ENCODE assay signal across 10 cellular contexts in genomic region chr3:171028025-171028778, GRCh38. TPM values are rescaled to one million over a fixed set of nuclear protein-coding genes. Genes with fewer than 3 reads are reported as not detected.
DNase-seq lines count a peak whose midpoint lies in the region; ATAC-seq, FAIRE-seq and TF ChIP-seq lines count a peak whose summit lies in the region.
"Had no signal": no experiment of that assay in that cellular context is flagged by ENCODE, and none has a peak within 500 bp of the region (broad histone marks: within the 10 kb centered on the region; RNA-seq: fewer than 3 reads in every experiment).

No MANE protein-coding gene starts in this region.

- POLR2A ChIA-PET in activated CD4-positive, alpha-beta T cell treated with anti-CD3 and anti-CD28 coated beads, Interleukin-2, amount 10 ng/mL, durations not matched to agents 7 days and 5 days (lab: Charles Lee) = no interaction called here
- POLR2A ChIA-PET in H1 (lab: Charles Lee; ENCODE audit: partially characterized antibody) = interaction anchor here (0.6 kb wide), 1 partner anchor 106 kb away, joined by 3 read pairs; no protein-coding TSS in a partner anchor

- peak overlapping the region; percentile 6 to 55 (median 42) for H3K4me3 ChIP-seq in H1 (ENCODE audit: extremely low read depth in 1 of 4, insufficient read depth in 2 of 4, low read depth in 3 of 4, low read length in 4 of 4)

- H3K23me2 ChIP-seq in H1 (ENCODE audit: low read depth, low read length) = 0 out of 2 replicates have a peak, but pooled peaks cover 2% of the 10 kb centered on the region

- no peak overlapping the region for H2AK5ac ChIP-seq in H1 (ENCODE audit: low read depth, low read length)

- peak overlapping the region; percentile 69 to 98 for H3K4me2 ChIP-seq in H1 (ENCODE audit: insufficient read depth in 1 of 2, low read depth in 2 of 2, low read length in 2 of 2)

- no peaks in the 10 kb centered on the region for H3K36me3 ChIP-seq in H1 (ENCODE audit: control insufficient read depth in 2 of 4, insufficient read depth in 4 of 4, low read length in 3 of 4)

- no peaks in the 10 kb centered on the region for H3K79me1 ChIP-seq in H1 (ENCODE audit: low read depth, low read length)

- no peak overlapping the region for H2BK20ac ChIP-seq in H1 (ENCODE audit: low read length)

- no peak overlapping the region for H3K4me3 Mint-ChIP-seq in activated CD4-positive, alpha-beta T cell treated with anti-CD3 and anti-CD28 coated beads, Interleukin-2, amount 10 ng/mL, durations not matched to agents 7 days and 5 days

- peak; percentile 64 for ATAC-seq in HG02938 (IDR thresholded peaks at IDR 0.05; ENCODE audit: unreplicated experiment)
- no peak for ATAC-seq in GM18505 (IDR thresholded peaks at IDR 0.05; ENCODE audit: unreplicated experiment)
- no peak for ATAC-seq in GM21825 (IDR thresholded peaks at IDR 0.05; ENCODE audit: unreplicated experiment)

- no peak for TF ChIP-seq EP300 in H1 (IDR thresholded peaks at IDR 0.05; ENCODE audit: borderline replicate concordance in 1 of 2, low read depth in 2 of 2, low read length in 2 of 2)

- no peaks in the 10 kb centered on the region for H3K9me3 ChIP-seq in H1 (ENCODE audit: insufficient read depth in 2 of 2, low read depth in 1 of 2, low read length in 1 of 2)

- no peaks in the 10 kb centered on the region for H3K4me1 Mint-ChIP-seq in activated CD4-positive, alpha-beta T cell treated with anti-CD3 and anti-CD28 coated beads, Interleukin-2, amount 10 ng/mL, durations not matched to agents 7 days and 5 days

- H3K27ac ChIP-seq in H1 (ENCODE audit: low read depth, low read length) = no peak overlapping the region
- H3K27ac ChIP-seq: HL-60 had no signal

- H3K23ac ChIP-seq in H1 (ENCODE audit: insufficient read length) = no peak overlapping the region

- H3K9ac ChIP-seq in H1 (replicated peaks in 1 of 4; ENCODE audit: extremely low read depth in 1 of 4, low read depth in 3 of 4, low read length in 3 of 4) = peak overlapping the region in 2 of 4 experiments; percentile 20 to 55; a peak in 1 of 7 replicates

- peaks cover 1 to 18% (median 15%) of the 10 kb centered on the region in 4 experiments; a peak in 6 of 7 replicates for H3K27me3 ChIP-seq in H1 (replicated peaks in 1 of 4; ENCODE audit: control insufficient read depth in 3 of 4, extremely low read depth in 1 of 4, insufficient read depth in 3 of 4, low read length in 3 of 4)

- no peak overlapping the region for H4K5ac ChIP-seq in H1 (ENCODE audit: insufficient read length, low read depth, low read length)

- no peak overlapping the region for H3K18ac ChIP-seq in H1 (ENCODE audit: extremely low read depth, low read length)

- H2BK120ac ChIP-seq in H1 (replicated peaks; ENCODE audit: low read depth, low read length) = no peak overlapping the region

- DNase-seq in DMS53 (lab: John Stamatoyannopoulos, UW) (peak; percentile 77), H1 (ENCODE audit: low read depth in 1 of 2, low spot score in 2 of 2) (peak; percentile 38 to 77), medulla oblongata (ENCODE audit: extremely low spot score) (peak; percentile 21)
- DNase-seq in activated CD4-positive, alpha-beta T cell treated with anti-CD3 and anti-CD28 coated beads, Interleukin-2, amount 10 ng/mL, durations not matched to agents 7 days and 5 days = peak; percentile 53
- peak; percentile 22 to 52 for DNase-seq in stimulated activated CD8-positive, alpha-beta memory T cell treated with anti-CD3 and anti-CD28 coated beads, Interleukin-7, amount 100 ng/mL, for 48 hours (ENCODE audit: extremely low read depth in 1 of 2, low read depth in 1 of 2)

- H3K27ac Mint-ChIP-seq in activated CD4-positive, alpha-beta T cell treated with anti-CD3 and anti-CD28 coated beads, Interleukin-2, amount 10 ng/mL, durations not matched to agents 7 days and 5 days = no peak overlapping the region

- WGBS in H1 (ENCODE audit: extremely low coverage in 1 of 2, insufficient coverage in 1 of 2, insufficient read length in 1 of 2, insufficient replicate concordance in 2 of 2, low coverage in 1 of 2, low lambda C conversion rate in 2 of 2, missing lambda C conversion rate in 1 of 2), 2 experiments = 22% methylated on average over 39 of the region's 39 CpGs; no CpG with 5 or more reads in 1 of the 2 experiments

- H3K9me3 Mint-ChIP-seq in activated CD4-positive, alpha-beta T cell treated with anti-CD3 and anti-CD28 coated beads, Interleukin-2, amount 10 ng/mL, durations not matched to agents 7 days and 5 days = no peaks in the 10 kb centered on the region

- CTCF ChIA-PET in activated CD4-positive, alpha-beta T cell treated with anti-CD3 and anti-CD28 coated beads, Interleukin-2, amount 10 ng/mL, durations not matched to agents 7 days and 5 days (lab: Charles Lee) = no interaction called here
- CTCF ChIA-PET in H1 (lab: Charles Lee; ENCODE audit: partially characterized antibody) = interaction anchor here (0.6 to 4.0 kb wide), 4 partner anchors 10 to 883 kb away, joined by 3 to 28 read pairs (median 4); no protein-coding TSS in a partner anchor

- no peak overlapping the region for H4K91ac ChIP-seq in H1 (replicated peaks; ENCODE audit: insufficient read length, low read length)

- H3K56ac ChIP-seq in H1 (replicated peaks; ENCODE audit: insufficient read length, low read depth, low read length) = no peak overlapping the region

- peak; percentile 7 for FAIRE-seq in H1 (lab: Jason Lieb, UNC)

- no peak overlapping the region for H2BK5ac ChIP-seq in H1 (ENCODE audit: low read depth, low read length)

- H2BK12ac ChIP-seq in H1 (ENCODE audit: low read depth, low read length) = no peak overlapping the region

- H3K4me1 ChIP-seq in H1 (replicated peaks in 1 of 4; ENCODE audit: control insufficient read depth in 3 of 4, insufficient read depth in 4 of 4, low read length in 3 of 4) = peaks cover 0 to 6% (median 3%) of the 10 kb centered on the region in 4 experiments; a peak in 2 of 7 replicates

- H2BK15ac ChIP-seq in H1 (ENCODE audit: low read length) = no peak overlapping the region

- no peak for TF ChIP-seq CTCF in H1 (IDR thresholded peaks at IDR 0.05; ENCODE audit: control extremely low read depth in 1 of 3, insufficient read depth in 1 of 3, low read depth in 1 of 3, low read length in 3 of 3)

- H3K4ac ChIP-seq in H1 (replicated peaks; ENCODE audit: insufficient read length, low read depth, low read length) = no peak overlapping the region

- H2AFZ ChIP-seq in H1 (ENCODE audit: low read length) = peak overlapping the region; percentile 90

- H3K36me3 Mint-ChIP-seq in activated CD4-positive, alpha-beta T cell treated with anti-CD3 and anti-CD28 coated beads, Interleukin-2, amount 10 ng/mL, durations not matched to agents 7 days and 5 days (ENCODE audit: low read depth) = no peaks in the 10 kb centered on the region

- TF ChIP-seq POLR2A in H1 (IDR thresholded peaks at IDR 0.05; ENCODE audit: control extremely low read depth in 1 of 2, low read depth in 2 of 2, low read length in 2 of 2) (no peak), GM18505 (IDR thresholded peaks at IDR 0.05; ENCODE audit: borderline replicate concordance, extremely low read depth, insufficient read depth, insufficient read length) (no peak)

- H4K8ac ChIP-seq in H1 (ENCODE audit: extremely low read depth, insufficient read depth, low read length) = peak overlapping the region; percentile 63; the same call in 1 of the 2 replicates

- H4K20me1 ChIP-seq in H1 (replicated peaks in 1 of 2; ENCODE audit: control insufficient read depth in 1 of 2, insufficient read depth in 2 of 2, low read length in 2 of 2) = no peaks in the 10 kb centered on the region

- peaks cover 19% of the 10 kb centered on the region for H3K27me3 Mint-ChIP-seq in activated CD4-positive, alpha-beta T cell treated with anti-CD3 and anti-CD28 coated beads, Interleukin-2, amount 10 ng/mL, durations not matched to agents 7 days and 5 days

- H3K79me2 ChIP-seq in H1 (ENCODE audit: control insufficient read depth in 1 of 2, insufficient read depth in 2 of 2, low read length in 2 of 2) = no peaks in the 10 kb centered on the region

- H3K14ac ChIP-seq in H1 (ENCODE audit: insufficient read length) = no peak overlapping the region

- TF ChIP-seq RAD21 in H1 (IDR thresholded peaks at IDR 0.05 in 1 of 2, conservative IDR thresholded peaks at IDR 0.05 in 1 of 2; ENCODE audit: low read depth in 2 of 2, low read length in 2 of 2) = no peak

TF ChIP-seq in H1, 55 proteins besides CTCF, POLR2A, EP300 and RAD21 (continues in another document):
- TF ChIP-seq EZH2 (IDR thresholded peaks at IDR 0.05; ENCODE audit: low read depth, low read length, severe bottlenecking) = peak; percentile 18
- peak; percentile 44; the same call in 1 of the 2 replicates for TF ChIP-seq TAF1 (IDR thresholded peaks at IDR 0.05; ENCODE audit: low read depth, low read length)
- TF ChIP-seq CREB1 (IDR thresholded peaks at IDR 0.05) = 0 out of 2 replicates have a peak, but pooled peaks have one; percentile 14
- peak; percentile 58 for TF ChIP-seq KDM4A (IDR thresholded peaks at IDR 0.05; ENCODE audit: low read depth, low read length, severe bottlenecking)
- TF ChIP-seq RNF2 (IDR thresholded peaks at IDR 0.05; ENCODE audit: borderline replicate concordance, low read depth, low read length, missing control alignments, poor library complexity, severe bottlenecking) = no peak
- no peak for TF ChIP-seq EGR1 (IDR thresholded peaks at IDR 0.05; ENCODE audit: borderline replicate concordance, low read depth, low read length)
- no peak for TF ChIP-seq TEAD4 (IDR thresholded peaks at IDR 0.05; ENCODE audit: low read depth, low read length)
- no peak for TF ChIP-seq SIN3A (conservative IDR thresholded peaks at IDR 0.05 in 1 of 2, IDR thresholded peaks at IDR 0.05 in 1 of 2; ENCODE audit: low read depth in 1 of 2, low read length in 2 of 2)
- peak; percentile 56; the same call in 1 of the 2 replicates for TF ChIP-seq E2F6 (IDR thresholded peaks at IDR 0.05)

RNA-seq across cellular contexts. Expression of gene SLC2A2, which starts 1.7 kb away (rescaled TPM):
- total RNA-seq in activated CD4-positive, alpha-beta T cell treated with anti-CD3 and anti-CD28 coated beads, Interleukin-2, amount 10 ng/mL, durations not matched to agents 7 days and 5 days = not detected
- not detected in 2 replicates for total RNA-seq in H1 (2021; fragmentation: NEBNext Ultra II Directional; extraction: Animal tissue kit (Norgen Biotek cat#: 25700))
- polyA plus RNA-seq in H1 (2011; rRNA removed) = not detected in 2 replicates
- polyA plus RNA-seq in H1 (2011; cell fraction: cytosol; rRNA removed) = not detected
- polyA plus RNA-seq in H1 (2011; cell fraction: nucleus; rRNA removed) = not detected
- not detected in 4 replicates for polyA plus RNA-seq in H1 (2012, experiment 1 of 2)
- not detected for polyA plus RNA-seq in H1 (2012, experiment 2 of 2)
- polyA plus RNA-seq in H1 (2013, experiment 1 of 2) = not detected
- polyA plus RNA-seq in H1 (2013, experiment 2 of 2) = not detected
- polyA minus RNA-seq in H1 (2011; rRNA and poly(A)+ RNA removed) = not detected in 2 replicates
- polyA minus RNA-seq in H1 (2011; cell fraction: cytosol; rRNA and poly(A)+ RNA removed) = not detected
- polyA minus RNA-seq in H1 (2011; cell fraction: nucleus; rRNA and poly(A)+ RNA removed) = not detected
- total RNA-seq: mononuclear cell had no signal

Comparison
In these comparisons a context has a peak if more than half of its experiments do, and no peak if none do; other contexts are left out.
1. DNase-seq: peak in every context shown above with its lines; median percentile 77 in DMS53; 58 in H1; 53 in activated CD4-positive, alpha-beta T cell treated with anti-CD3 and anti-CD28 coated beads, Interleukin-2, amount 10 ng/mL, durations not matched to agents 7 days and 5 days; 37 in stimulated activated CD8-positive, alpha-beta memory T cell treated with anti-CD3 and anti-CD28 coated beads, Interleukin-7, amount 100 ng/mL, for 48 hours; 21 in medulla oblongata.